In the genomic region with DNA sequence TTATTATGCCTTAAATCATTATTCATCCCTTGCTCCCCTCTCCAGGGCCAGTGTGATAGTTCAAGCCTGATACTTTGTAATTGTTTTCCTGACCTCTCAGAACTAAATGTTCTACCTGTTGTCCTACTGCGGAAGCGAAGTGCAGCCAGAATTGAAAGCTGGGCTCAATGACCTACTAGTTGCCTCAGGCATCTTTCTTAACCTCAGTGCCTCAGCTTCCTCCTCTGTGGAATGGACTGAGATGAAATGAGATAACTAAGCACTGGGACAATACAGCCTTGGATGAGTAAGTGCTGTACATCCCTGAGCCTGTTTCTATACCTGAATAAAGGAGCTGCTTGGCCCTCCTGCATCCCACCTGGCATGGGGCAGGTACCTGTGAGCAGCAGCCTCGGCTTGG, we compare ENCODE assay signal across 18 cellular contexts. TPM values are rescaled to one million over a fixed set of nuclear protein-coding genes. Genes with fewer than 3 reads are reported as not detected.
DNase-seq lines count a peak whose midpoint lies in the region; ATAC-seq and TF ChIP-seq lines count a peak whose summit lies in the region.
"Had no signal": no experiment of that assay in that cellular context is flagged by ENCODE, and none has a peak within 500 bp of the region (broad histone marks: within the 10 kb centered on the region; RNA-seq: fewer than 3 reads in every experiment).

No MANE protein-coding gene starts in this region.

- H3K4me2 ChIP-seq in trophoblast cell (ENCODE audit: low read length), result no peak overlapping the region

- H2BK5ac ChIP-seq in trophoblast cell (ENCODE audit: low read depth, low read length, poor library complexity), result no peak overlapping the region

- no peaks in the 10 kb centered on the region for H3K27me3 Mint-ChIP-seq in mesothelial cell of epicardium (ENCODE audit: low read depth)

- no peak overlapping the region for H2BK120ac ChIP-seq in trophoblast cell (ENCODE audit: insufficient read depth, low read length, poor library complexity)

- no peak overlapping the region for H3K4me3 ChIP-seq in trophoblast cell (ENCODE audit: low read depth, low read length)

- no peak overlapping the region for H3K18ac ChIP-seq in trophoblast cell (ENCODE audit: low read length)

- H3K14ac ChIP-seq in trophoblast cell (ENCODE audit: low read length), result no peak overlapping the region

- no peaks in the 10 kb centered on the region for H3K9me3 ChIP-seq in trophoblast cell (ENCODE audit: insufficient read depth, low read depth, low read length)

- no peak overlapping the region for H3K9ac ChIP-seq in trophoblast cell (ENCODE audit: low read length)

- no peaks in the 10 kb centered on the region for H3K79me2 ChIP-seq in trophoblast cell (ENCODE audit: control insufficient read depth, insufficient read depth, low read length, poor library complexity)

- no peak overlapping the region for H3K4me3 Mint-ChIP-seq in mesothelial cell of epicardium
- H3K4me3 Mint-ChIP-seq: CD4-positive, alpha-beta memory T cell had no signal

- H4K91ac ChIP-seq in trophoblast cell (ENCODE audit: low read depth, low read length), result no peak overlapping the region

- no peak overlapping the region for H4K8ac ChIP-seq in trophoblast cell (ENCODE audit: low read depth, low read length)

- DNase-seq in mesothelial cell of epicardium (ENCODE audit: low spot score in 2 of 2, unreplicated experiment in 2 of 2) (no peak), trophoblast cell (peak; percentile 77 to 93), LoVo (ENCODE audit: low spot score) (no peak)
- DNase-seq: Calu3; CD4-positive, alpha-beta memory T cell; COR-L47; DMS53; DMS79 treated with DMSO at 0.1 percent for 48 hours; GF-D8; GOT3; HCEC 1CT had no signal

- H3K23ac ChIP-seq in trophoblast cell (ENCODE audit: low read length), result no peak overlapping the region

- ATAC-seq in HG03025 (IDR thresholded peaks at IDR 0.05; ENCODE audit: low FRiP score, unreplicated experiment) (no peak), HG03378 (IDR thresholded peaks at IDR 0.05; ENCODE audit: unreplicated experiment) (no peak)

- peaks cover 2% of the 10 kb centered on the region for H3K79me1 ChIP-seq in trophoblast cell (ENCODE audit: low read length)

- no peak for TF ChIP-seq CTCF in VCaP (conservative IDR thresholded peaks at IDR 0.05)
- TF ChIP-seq CTCF in mesothelial cell of epicardium (IDR thresholded peaks at IDR 0.05; ENCODE audit: unreplicated experiment), result no peak

- peak overlapping the region; percentile 14; the same call in 1 of the 2 replicates for H3K27ac ChIP-seq in VCaP
- H3K27ac ChIP-seq in trophoblast cell (ENCODE audit: low read depth, low read length), result no peak overlapping the region

- no peak overlapping the region for H4K12ac ChIP-seq in trophoblast cell (ENCODE audit: low read depth, low read length)

- H3K9me3 Mint-ChIP-seq in mesothelial cell of epicardium, result no peaks in the 10 kb centered on the region
- H3K9me3 Mint-ChIP-seq: CD4-positive, alpha-beta memory T cell had no signal

- H3K4me1 ChIP-seq in trophoblast cell (ENCODE audit: control insufficient read depth in 1 of 2, insufficient read depth in 2 of 2, low read length in 2 of 2), result peaks cover 7 to 13% of the 10 kb centered on the region in 2 experiments

- peak overlapping the region; percentile 12 for H3K27ac Mint-ChIP-seq in mesothelial cell of epicardium
- H3K27ac Mint-ChIP-seq: CD4-positive, alpha-beta memory T cell had no signal

- H2AFZ ChIP-seq in trophoblast cell (ENCODE audit: insufficient read depth, low read length, poor library complexity), result no peak overlapping the region

- H2BK12ac ChIP-seq in trophoblast cell (ENCODE audit: low read length), result no peak overlapping the region

- no peak overlapping the region for H2AK5ac ChIP-seq in trophoblast cell (ENCODE audit: low read length)

- peaks cover 41 to 48% of the 10 kb centered on the region in 2 experiments for H3K36me3 ChIP-seq in trophoblast cell (ENCODE audit: control insufficient read depth in 1 of 2, insufficient read depth in 2 of 2, low read length in 2 of 2)

- H3K4ac ChIP-seq in trophoblast cell (ENCODE audit: low read depth, low read length), result no peak overlapping the region

- WGBS in trophoblast cell (ENCODE audit: extremely low coverage, insufficient coverage, insufficient read length), result no CpG with 5 or more reads among the region's 3 CpGs

- H3K36me3 Mint-ChIP-seq in mesothelial cell of epicardium, result peaks cover 20% of the 10 kb centered on the region
- H3K36me3 Mint-ChIP-seq: CD4-positive, alpha-beta memory T cell had no signal

- no peaks in the 10 kb centered on the region for H3K27me3 ChIP-seq in trophoblast cell (ENCODE audit: insufficient read depth, low read length)

- H3K4me1 Mint-ChIP-seq in mesothelial cell of epicardium, result no peaks in the 10 kb centered on the region
- H3K4me1 Mint-ChIP-seq: CD4-positive, alpha-beta memory T cell had no signal

RNA-seq across cellular contexts. Expression of gene COL16A1, which starts 26.4 kb away (rescaled TPM):
- total RNA-seq in mesothelial cell of epicardium, result 365 to 389 TPM (median 380 TPM) in 3 replicates
- 43.1 and 44.2 TPM in 2 replicates for polyA plus RNA-seq in trophoblast cell (2013)
- total RNA-seq: CD4-positive, alpha-beta memory T cell had no signal
- polyA plus RNA-seq: CD4-positive, alpha-beta memory T cell had no signal

RNA-seq across cellular contexts. Expression of gene PEF1, which starts 32.7 kb away (rescaled TPM):
- total RNA-seq in mesothelial cell of epicardium, result 42.6 to 43.8 TPM (median 43.8 TPM) in 3 replicates
- 66.7 and 70.3 TPM in 2 replicates for polyA plus RNA-seq in trophoblast cell (2013)

RNA-seq across cellular contexts. Expression of gene HCRTR1, which starts 59.9 kb away (rescaled TPM):
- total RNA-seq in mesothelial cell of epicardium, result 0.71 to 1.1 TPM (median 0.98 TPM) in 3 replicates
- polyA plus RNA-seq in trophoblast cell (2013), result 1.4 and 1.5 TPM in 2 replicates
- total RNA-seq: A172; A673; Calu3; CD4-positive, alpha-beta memory T cell; Daoy had no signal
- polyA plus RNA-seq: BJ; CD4-positive, alpha-beta memory T cell had no signal

Comparison
In these comparisons a context has a peak if more than half of its experiments do, and no peak if none do; other contexts are left out.
1. DNase-seq: peak in trophoblast cell (2 of 2); none in mesothelial cell of epicardium (0 of 2) and LoVo (single experiment).